ENCODE assay signal across 8 cellular contexts in the genomic region with DNA sequence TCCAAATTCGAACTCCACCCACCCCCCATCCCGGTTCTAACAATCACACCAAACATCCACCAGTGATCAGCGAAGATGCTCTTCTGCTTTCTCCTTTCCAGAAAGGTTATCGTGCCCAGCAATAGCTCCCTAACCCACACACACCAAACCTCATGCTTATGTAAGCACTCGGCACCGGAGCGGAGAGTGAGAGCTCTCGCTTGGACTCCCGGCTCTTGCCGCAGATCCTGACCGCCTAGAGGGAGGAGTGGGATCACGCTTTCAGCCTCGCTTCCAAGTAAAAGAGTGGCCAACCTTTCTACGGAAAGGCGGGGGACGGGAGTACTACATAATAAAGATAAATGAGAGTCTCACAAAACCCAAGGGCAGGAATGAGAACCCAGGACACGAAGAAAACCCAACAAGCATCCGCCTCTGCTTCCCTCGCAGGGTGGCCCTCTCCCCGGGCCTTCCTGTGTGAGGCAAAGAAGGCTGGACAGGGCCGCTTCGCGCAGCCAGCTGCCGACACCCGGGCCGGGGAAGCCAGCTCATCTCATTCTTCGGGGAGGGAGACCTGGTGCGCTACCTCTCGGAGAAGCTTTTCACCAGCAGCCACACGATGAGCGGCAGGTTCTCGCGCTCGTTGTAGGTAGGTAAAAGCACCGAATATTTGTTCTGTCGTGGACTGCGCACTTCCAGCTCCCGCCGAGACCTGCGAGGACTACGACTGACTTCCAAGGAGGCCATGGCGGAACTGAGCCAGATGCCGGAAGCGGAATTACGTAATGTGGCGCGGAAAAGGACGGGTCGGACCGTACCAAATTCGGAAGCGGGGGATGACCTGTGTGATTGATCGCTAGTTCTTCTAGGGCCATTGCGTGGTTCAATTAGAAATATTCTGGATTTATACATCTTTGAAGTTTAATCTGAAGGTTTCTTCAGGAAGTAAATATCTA. TPM values are rescaled to one million over a fixed set of nuclear protein-coding genes. Genes with fewer than 3 reads are reported as not detected.
DNase-seq lines count a peak whose midpoint lies in the region; ATAC-seq lines count a peak whose summit lies in the region.

Gene DPM1, minus strand, starts transcription at position 735 of the 935 bp plus-strand sequence. Its CDS starts 9 bp downstream, at position 726.

- H3K27ac ChIP-seq in aorta (ENCODE audit: low read depth in 1 of 2, low read length in 2 of 2): peak within 1 kb of the TSS; percentile 43 to 87

- H3K36me3 ChIP-seq in aorta (ENCODE audit: control insufficient read depth in 1 of 2, insufficient read depth in 2 of 2, low read length in 1 of 2): no peaks in the 10 kb centered on the region

- intact Hi-C loops in T-helper 2 cell treated with Interferon-gamma antibody and Interleukin-4, amounts not matched to agents 100 ng/mL and 5 ng/mL, for 36 hours (cut with micrococcal nuclease): loop anchor here (1.0 to 10.0 kb wide), 4 partner anchors 27 to 443 kb away; partner anchors contain the start of genes ADNP, PARD6B and PTPN1
- intact Hi-C loops in aorta (cut with DNase I): loop anchor here in 1 of 2 donors (1.0 kb wide), 1 partner anchor 27 kb away; the partner anchor contains the start of gene ADNP

- H3K27me3 ChIP-seq in aorta (ENCODE audit: control insufficient read depth in 1 of 2, insufficient read depth in 2 of 2, low read length in 1 of 2): no peaks in the 10 kb centered on the region

- peak; percentile 86 for DNase-seq in NCI-H1694 (lab: John Stamatoyannopoulos, UW)
- peak in 57 of 58 donors; percentile 24 to 95 (median 83) for DNase-seq in anterior cingulate cortex (lab: John Stamatoyannopoulos, UW)
- DNase-seq in hepatic stellate cell (ENCODE audit: low spot score): peak; percentile 73
- peak; percentile 23 for DNase-seq in renal cortical epithelial cell (ENCODE audit: low read depth)
- DNase-seq in aorta: peak; percentile 93 to 94

- H3K4me3 ChIP-seq in aorta (ENCODE audit: low read length in 2 of 2): peak within 1 kb of the TSS; percentile 86 to 88

- H3K9me3 ChIP-seq in aorta (ENCODE audit: control insufficient read depth, low read length): no peaks in the 10 kb centered on the region

- WGBS in aorta, 2 donors: 0% methylated on average over 54 of the region's 54 CpGs

- peak; percentile 87 for ATAC-seq in GM18498 (IDR thresholded peaks at IDR 0.05; ENCODE audit: unreplicated experiment)
- peak; percentile 73 for ATAC-seq in HG02870 (IDR thresholded peaks at IDR 0.05; ENCODE audit: unreplicated experiment)
- ATAC-seq in aorta (ENCODE audit: low FRiP score): peak; percentile 95

- H3K4me1 ChIP-seq in aorta (ENCODE audit: control insufficient read depth in 1 of 2, insufficient read depth in 2 of 2, low read length in 2 of 2): no peaks in the 10 kb centered on the region

RNA-seq across cellular contexts. Expression of gene DPM1, which starts in this region (rescaled TPM):
- 40.9 and 44.6 TPM in 2 replicates for total RNA-seq in T-helper 2 cell treated with Interferon-gamma antibody and Interleukin-4, amounts not matched to agents 100 ng/mL and 5 ng/mL, for 36 hours
- total RNA-seq in renal cortical epithelial cell (79.2 and 132 TPM in 2 replicates), aorta (10 to 100 TPM; 29.6 to 35.8 TPM)
- 10 to 100 TPM; 54.5 to 59.0 TPM for polyA plus RNA-seq in aorta

Comparison
In these comparisons a context has a peak if more than half of its experiments do, and no peak if none do; other contexts are left out.
1. Peak in every context shown above with its lines: DNase-seq, ATAC-seq, H3K4me3 ChIP-seq and H3K27ac ChIP-seq.
2. DNase-seq: peak in every context shown above with its lines; median percentile 94 in aorta; 86 in NCI-H1694; 83 in anterior cingulate cortex; 73 in hepatic stellate cell; 23 in renal cortical epithelial cell.